In the genomic region with DNA sequence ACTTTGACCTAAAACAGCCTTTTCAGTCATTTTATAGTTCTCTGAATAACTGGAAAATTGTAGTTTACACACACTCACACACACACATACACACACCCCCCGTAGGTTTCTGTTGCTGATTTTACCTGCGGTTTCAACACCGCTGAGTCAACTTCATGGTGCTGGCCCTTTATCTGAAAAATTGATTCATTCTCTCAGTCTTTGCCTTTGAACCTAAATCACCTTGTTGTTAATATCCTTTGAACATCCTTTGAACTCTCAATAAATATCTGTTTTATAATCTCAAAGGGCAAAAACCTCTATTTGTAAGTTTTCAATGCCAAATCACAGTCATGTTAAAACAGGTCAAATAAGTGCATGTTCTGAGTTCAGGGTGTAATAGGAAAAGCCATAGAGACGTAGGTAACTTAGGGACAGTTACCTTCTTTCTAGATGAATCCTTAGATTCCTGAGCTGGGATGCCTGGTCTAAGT, we compare ENCODE assay signal across 9 cellular contexts.
A peak's percentile ranks its signal among the peaks of the same experiment; 100 is the strongest.
DNase-seq lines count a peak whose midpoint lies in the region; ATAC-seq, FAIRE-seq and TF ChIP-seq lines count a peak whose summit lies in the region.
"Had no signal": no experiment of that assay in that cellular context is flagged by ENCODE, and none has a peak within 500 bp of the region (broad histone marks: within the 10 kb centered on the region; RNA-seq: fewer than 3 reads in every experiment).

No MANE protein-coding gene starts in this region.

- peaks cover 0 to 3% (median 0%) of the 10 kb centered on the region in 5 donors for H3K27me3 Mint-ChIP-seq in naive thymus-derived CD4-positive, alpha-beta T cell

- H3K4me3 Mint-ChIP-seq in naive thymus-derived CD4-positive, alpha-beta T cell, result peak overlapping the region in 1 of 10 donors; percentile 6

- H3K27ac Mint-ChIP-seq in naive thymus-derived CD4-positive, alpha-beta T cell, result peak overlapping the region in 1 of 9 donors; percentile 40

- TF ChIP-seq POLR2A in A549 (IDR thresholded peaks at IDR 0.05; ENCODE audit: low read length) (no peak), upper lobe of left lung (IDR thresholded peaks at IDR 0.05) (no peak)

- H3K27me3 ChIP-seq in RWPE2 (ENCODE audit: insufficient read depth, poor library complexity, severe bottlenecking) (no peaks in the 10 kb centered on the region), upper lobe of left lung (no peaks in the 10 kb centered on the region)
- no peaks in the 10 kb centered on the region for H3K27me3 ChIP-seq in naive thymus-derived CD4-positive, alpha-beta T cell (ENCODE audit: control insufficient read depth in 2 of 2, insufficient read depth in 2 of 2, low read length in 2 of 2)
- H3K27me3 ChIP-seq: neutrophil had no signal

- H3K4me1 Mint-ChIP-seq in naive thymus-derived CD4-positive, alpha-beta T cell, result peaks cover 0 to 28% (median 4%) of the 10 kb centered on the region in 7 donors

- peak; percentile 44 to 47; a peak in 3 of 6 replicates for ATAC-seq in A549
- ATAC-seq in RWPE2 (ENCODE audit: low read depth), result peak; percentile 40; the same call in 2 of the 3 replicates
- peak; percentile 44 for ATAC-seq in naive thymus-derived CD4-positive, alpha-beta T cell
- ATAC-seq in GM19452 (IDR thresholded peaks at IDR 0.05; ENCODE audit: unreplicated experiment), result no peak
- ATAC-seq in HG02938 (IDR thresholded peaks at IDR 0.05; ENCODE audit: unreplicated experiment), result no peak
- ATAC-seq in upper lobe of left lung (ENCODE audit: low FRiP score in 2 of 2), result no peak

- TF ChIP-seq RAD21 in A549 (conservative IDR thresholded peaks at IDR 0.05 in 1 of 2, IDR thresholded peaks at IDR 0.05 in 1 of 2), result no peak

- WGBS in A549 (ENCODE audit: missing lambda C conversion rate), result 73% methylated on average over 4 of the region's 4 CpGs
- 72 to 76% methylated on average over 4 of the region's 4 CpGs for WGBS in upper lobe of left lung, 2 donors

- no peak for DNase-seq in A549 (ENCODE audit: low read depth in 1 of 2, low spot score in 1 of 2)
- DNase-seq in RWPE2 (ENCODE audit: low spot score), result no peak
- DNase-seq in activated T-helper 1 cell treated with Interleukin-2 at 50 U/mL for 16 hours (ENCODE audit: low read depth), result peak; percentile 9
- DNase-seq in naive thymus-derived CD4-positive, alpha-beta T cell, result peak in 1 of 9 donors; percentile 51
- DNase-seq in NCI-H187 (lab: John Stamatoyannopoulos, UW), result no peak
- no peak for DNase-seq in upper lobe of left lung

- FAIRE-seq in A549 (lab: Jason Lieb, UNC), result no peak

- TF ChIP-seq EP300 in A549 (IDR thresholded peaks at IDR 0.05) (no peak), upper lobe of left lung (IDR thresholded peaks at IDR 0.05) (no peak)

- H3K9me3 Mint-ChIP-seq in naive thymus-derived CD4-positive, alpha-beta T cell, result no peaks in the 10 kb centered on the region

- intact Hi-C loops in naive thymus-derived CD4-positive, alpha-beta T cell (cut with micrococcal nuclease), result loop anchor here (1.0 to 10.0 kb wide), 4 partner anchors 126 to 722 kb away; a partner anchor contains a TSS

- H3K36me3 ChIP-seq in RWPE2 (ENCODE audit: low read depth) (no peaks in the 10 kb centered on the region), upper lobe of left lung (no peaks in the 10 kb centered on the region)
- H3K36me3 ChIP-seq in naive thymus-derived CD4-positive, alpha-beta T cell (ENCODE audit: control insufficient read depth in 2 of 3, insufficient read depth in 3 of 3, low read length in 3 of 3), result no peaks in the 10 kb centered on the region
- H3K36me3 ChIP-seq: neutrophil had no signal

- H3K4me1 ChIP-seq in A549 (peaks cover 6% of the 10 kb centered on the region), RWPE2 (ENCODE audit: insufficient read depth, poor library complexity, severe bottlenecking) (no peaks in the 10 kb centered on the region), upper lobe of left lung (peaks cover 0 to 5% (median 0%) of the 10 kb centered on the region in 4 donors)
- H3K4me1 ChIP-seq in naive thymus-derived CD4-positive, alpha-beta T cell (ENCODE audit: control insufficient read depth in 2 of 2, insufficient read depth in 2 of 2, low read length in 2 of 2), result no peaks in the 10 kb centered on the region

- CTCF ChIA-PET in A549 (lab: Yijun Ruan, JAX), result interaction anchor here (0.6 to 6.6 kb wide), 38 partner anchors 8 to 759 kb away, joined by 3 to 85 read pairs (median 5); a partner anchor contains a TSS
- CTCF ChIA-PET in naive thymus-derived CD4-positive, alpha-beta T cell (lab: Charles Lee), result no interaction called here

- H3K9me3 ChIP-seq in A549 (no peaks in the 10 kb centered on the region), RWPE2 (ENCODE audit: severe bottlenecking) (no peaks in the 10 kb centered on the region), upper lobe of left lung (no peaks in the 10 kb centered on the region)
- H3K9me3 ChIP-seq in naive thymus-derived CD4-positive, alpha-beta T cell (ENCODE audit: control insufficient read depth in 2 of 3, low read length in 3 of 3), result no peaks in the 10 kb centered on the region
- H3K9me3 ChIP-seq: neutrophil had no signal

- H3K27ac ChIP-seq in A549 (peak overlapping the region; percentile 17 to 57; a peak in 4 of 6 replicates), RWPE2 (ENCODE audit: poor library complexity, severe bottlenecking) (no peak overlapping the region), upper lobe of left lung (no peak overlapping the region)
- no peak overlapping the region for H3K27ac ChIP-seq in naive thymus-derived CD4-positive, alpha-beta T cell (ENCODE audit: low read depth, low read length)
- H3K27ac ChIP-seq: neutrophil had no signal

- no peak overlapping the region for H3K4me3 ChIP-seq in A549
- no peak overlapping the region for H3K4me3 ChIP-seq in RWPE2 (ENCODE audit: severe bottlenecking)
- no peak overlapping the region for H3K4me3 ChIP-seq in naive thymus-derived CD4-positive, alpha-beta T cell (ENCODE audit: low read length)
- H3K4me3 ChIP-seq in upper lobe of left lung, result no peak overlapping the region

- TF ChIP-seq CTCF in A549 (IDR thresholded peaks at IDR 0.05) (no peak), RWPE2 (IDR thresholded peaks at IDR 0.05; ENCODE audit: poor library complexity, severe bottlenecking) (no peak), upper lobe of left lung (IDR thresholded peaks at IDR 0.05) (no peak)

- POLR2A ChIA-PET in A549 (lab: Yijun Ruan, JAX), result interaction anchor here (0.9 to 1.6 kb wide), 3 partner anchors 193 to 219 kb away, joined by 3 to 6 read pairs (median 3); a partner anchor contains a TSS
- POLR2A ChIA-PET in naive thymus-derived CD4-positive, alpha-beta T cell (lab: Charles Lee), result interaction anchor here (0.8 kb wide), 1 partner anchor 10 kb away, joined by 3 read pairs; no protein-coding TSS in a partner anchor

- H3K4me2 ChIP-seq in A549, result peak overlapping the region; percentile 20; the same call in 2 of the 3 replicates

- no peaks in the 10 kb centered on the region for H3K36me3 Mint-ChIP-seq in naive thymus-derived CD4-positive, alpha-beta T cell

TF ChIP-seq in A549, 52 proteins besides CTCF, POLR2A, EP300 and RAD21:
- no peak for TF ChIP-seq KDM1A (IDR thresholded peaks at IDR 0.05; ENCODE audit: low read depth)

Comparison
In these comparisons a context has a peak if more than half of its experiments do, and no peak if none do; other contexts are left out.
1. ATAC-seq: peak in A549 (2 of 2), RWPE2 (single experiment) and naive thymus-derived CD4-positive, alpha-beta T cell (single experiment); none in GM19452 (single experiment), HG02938 (single experiment) and upper lobe of left lung (0 of 2).
2. H3K27ac ChIP-seq: peak in A549 (2 of 2); none in RWPE2 (single experiment), naive thymus-derived CD4-positive, alpha-beta T cell (single experiment) and upper lobe of left lung (0 of 4).